1 cellular context compared by ENCODE assay signal in the genomic region with DNA sequence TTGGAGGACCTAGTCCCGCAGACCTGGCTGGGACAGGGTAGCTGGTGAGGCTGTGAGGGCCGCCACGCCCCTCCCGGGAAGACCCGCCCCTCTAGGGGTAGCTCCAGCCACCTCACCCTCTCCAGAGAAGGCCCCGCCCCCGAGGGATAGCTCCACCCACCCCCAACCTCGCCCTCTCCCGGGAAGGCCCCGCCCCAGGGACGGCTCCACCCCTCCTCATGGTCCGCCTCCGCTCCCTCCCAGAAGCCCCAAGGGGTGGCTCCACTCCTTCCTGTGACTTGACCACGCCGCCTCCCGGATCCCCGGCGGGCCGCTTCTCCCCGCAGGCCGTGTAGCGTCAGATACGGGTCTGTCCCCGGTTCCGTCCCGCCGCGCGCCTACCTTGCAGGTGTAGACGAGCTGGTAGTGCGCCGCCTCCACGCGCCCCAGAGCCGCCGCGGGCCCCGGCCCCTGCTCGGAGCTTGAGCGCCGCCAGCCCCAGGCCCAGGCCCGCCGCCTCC.
TF ChIP-seq lines count a peak whose summit lies in the region.

No MANE protein-coding gene starts in this region.

TF ChIP-seq in Ishikawa, 13 proteins besides CTCF, POLR2A, EP300 and RAD21 (continued from another document):
- TF ChIP-seq, protein P1, sequence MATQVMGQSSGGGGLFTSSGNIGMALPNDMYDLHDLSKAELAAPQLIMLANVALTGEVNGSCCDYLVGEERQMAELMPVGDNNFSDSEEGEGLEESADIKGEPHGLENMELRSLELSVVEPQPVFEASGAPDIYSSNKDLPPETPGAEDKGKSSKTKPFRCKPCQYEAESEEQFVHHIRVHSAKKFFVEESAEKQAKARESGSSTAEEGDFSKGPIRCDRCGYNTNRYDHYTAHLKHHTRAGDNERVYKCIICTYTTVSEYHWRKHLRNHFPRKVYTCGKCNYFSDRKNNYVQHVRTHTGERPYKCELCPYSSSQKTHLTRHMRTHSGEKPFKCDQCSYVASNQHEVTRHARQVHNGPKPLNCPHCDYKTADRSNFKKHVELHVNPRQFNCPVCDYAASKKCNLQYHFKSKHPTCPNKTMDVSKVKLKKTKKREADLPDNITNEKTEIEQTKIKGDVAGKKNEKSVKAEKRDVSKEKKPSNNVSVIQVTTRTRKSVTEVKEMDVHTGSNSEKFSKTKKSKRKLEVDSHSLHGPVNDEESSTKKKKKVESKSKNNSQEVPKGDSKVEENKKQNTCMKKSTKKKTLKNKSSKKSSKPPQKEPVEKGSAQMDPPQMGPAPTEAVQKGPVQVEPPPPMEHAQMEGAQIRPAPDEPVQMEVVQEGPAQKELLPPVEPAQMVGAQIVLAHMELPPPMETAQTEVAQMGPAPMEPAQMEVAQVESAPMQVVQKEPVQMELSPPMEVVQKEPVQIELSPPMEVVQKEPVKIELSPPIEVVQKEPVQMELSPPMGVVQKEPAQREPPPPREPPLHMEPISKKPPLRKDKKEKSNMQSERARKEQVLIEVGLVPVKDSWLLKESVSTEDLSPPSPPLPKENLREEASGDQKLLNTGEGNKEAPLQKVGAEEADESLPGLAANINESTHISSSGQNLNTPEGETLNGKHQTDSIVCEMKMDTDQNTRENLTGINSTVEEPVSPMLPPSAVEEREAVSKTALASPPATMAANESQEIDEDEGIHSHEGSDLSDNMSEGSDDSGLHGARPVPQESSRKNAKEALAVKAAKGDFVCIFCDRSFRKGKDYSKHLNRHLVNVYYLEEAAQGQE (IDR thresholded peaks at IDR 0.05; ENCODE audit: low read depth): no peak
- TF ChIP-seq TCF12 (IDR thresholded peaks at IDR 0.05; ENCODE audit: low read depth) (no peak), TEAD4 (IDR thresholded peaks at IDR 0.05) (no peak), CEBPB (IDR thresholded peaks at IDR 0.05) (no peak), NFIC (IDR thresholded peaks at IDR 0.05) (no peak), EGR1 (IDR thresholded peaks at IDR 0.05) (0 out of 2 replicates have a peak, but pooled peaks have one; percentile 23), FOXM1 (IDR thresholded peaks at IDR 0.05; ENCODE audit: borderline replicate concordance, low read depth) (no peak), MAX (IDR thresholded peaks at IDR 0.05) (no peak)
- TF ChIP-seq, protein P2, sequence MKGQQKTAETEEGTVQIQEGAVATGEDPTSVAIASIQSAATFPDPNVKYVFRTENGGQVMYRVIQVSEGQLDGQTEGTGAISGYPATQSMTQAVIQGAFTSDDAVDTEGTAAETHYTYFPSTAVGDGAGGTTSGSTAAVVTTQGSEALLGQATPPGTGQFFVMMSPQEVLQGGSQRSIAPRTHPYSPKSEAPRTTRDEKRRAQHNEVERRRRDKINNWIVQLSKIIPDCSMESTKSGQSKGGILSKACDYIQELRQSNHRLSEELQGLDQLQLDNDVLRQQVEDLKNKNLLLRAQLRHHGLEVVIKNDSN (IDR thresholded peaks at IDR 0.05): 0 out of 2 replicates have a peak, but pooled peaks have one; percentile 15
